In genomic region chr18:7914834-7915670, GRCh38 we compare ENCODE assay signal across 20 cellular contexts.
DNase-seq lines count a peak whose midpoint lies in the region; TF ChIP-seq lines count a peak whose summit lies in the region.
"Had no signal": no experiment of that assay in that cellular context is flagged by ENCODE, and none has a peak within 500 bp of the region (broad histone marks: within the 10 kb centered on the region; RNA-seq: fewer than 3 reads in every experiment).

No MANE protein-coding gene starts in this region.

- DNase-seq in MCF 10A (ENCODE audit: unreplicated experiment) (no peak), mammary epithelial cell (no peak), astrocyte of the cerebellum (ENCODE audit: low read depth) (peak; percentile 20), nucleus accumbens (lab: John Stamatoyannopoulos, UW) (no peak), C1 segment of cervical spinal cord (lab: John Stamatoyannopoulos, UW) (no peak), esophagus muscularis mucosa (ENCODE audit: extremely low spot score) (no peak)
- DNase-seq: ACHN; AML-193; BE2C; Calu3; CD4-positive, alpha-beta memory T cell; COR-L47; DMS153; DND-41; GM23248; H7; HCEC 1CT had no signal

- dilution Hi-C loops in mammary epithelial cell (cut with HindIII; ENCODE audit: low sequenced_read_pairs), result no loop called here

- H3K36me3 Mint-ChIP-seq in MCF 10A (ENCODE audit: insufficient read depth, unreplicated experiment), result peaks cover 15% of the 10 kb centered on the region
- H3K36me3 Mint-ChIP-seq: CD4-positive, alpha-beta memory T cell had no signal

- H3K4me1 ChIP-seq in mammary epithelial cell (ENCODE audit: insufficient read depth, low read length) (peaks cover 3% of the 10 kb centered on the region), liver (ENCODE audit: control insufficient read depth in 4 of 4, insufficient read depth in 4 of 4, low read length in 3 of 4) (peaks cover 0 to 7% (median 3%) of the 10 kb centered on the region in 4 donors), esophagus muscularis mucosa (peaks cover 8 to 19% (median 17%) of the 10 kb centered on the region in 4 donors)
- H3K4me1 ChIP-seq: BE2C; BLaER1 treated with 17β-estradiol and CSF1 and Interleukin-3, amounts not matched to agents 10 nM and 100 nM had no signal

- CTCF ChIA-PET in MCF 10A (lab: Yijun Ruan, JAX) (interaction anchor here (0.5 to 1.5 kb wide), 3 partner anchors 11 to 498 kb away, joined by 3 to 5 read pairs (median 3); no protein-coding TSS in a partner anchor), mammary epithelial cell (lab: Charles Lee; ENCODE audit: low non-redundant PET) (interaction anchor here (0.6 kb wide), 1 partner anchor 1660 kb away, joined by 3 read pairs; no protein-coding TSS in a partner anchor)

- no peak for TF ChIP-seq RAD21 in liver (IDR thresholded peaks at IDR 0.05)

- no TSS peak for BruUV-seq in MCF 10A (replicated peaks; lab: Mats Ljungman, UMichigan)
- BruUV-seq in mammary epithelial cell (replicated peaks; lab: Mats Ljungman, UMichigan), result no TSS peak

- intact Hi-C loops in MCF 10A (cut with micrococcal nuclease), result no loop called here
- intact Hi-C loops in mammary epithelial cell (cut with micrococcal nuclease), result no loop called here
- intact Hi-C loops in esophagus muscularis mucosa (cut with DNase I), result no loop called here

- H3K4me3 Mint-ChIP-seq in MCF 10A (ENCODE audit: unreplicated experiment), result peak overlapping the region; percentile 10
- H3K4me3 Mint-ChIP-seq: CD4-positive, alpha-beta memory T cell had no signal

- peaks cover under 1% of the 10 kb centered on the region for H3K9me3 Mint-ChIP-seq in MCF 10A (ENCODE audit: unreplicated experiment)

- H3K27me3 Mint-ChIP-seq in MCF 10A (ENCODE audit: insufficient read depth, unreplicated experiment), result no peaks in the 10 kb centered on the region

- POLR2A ChIA-PET in MCF 10A (lab: Yijun Ruan, JAX), result interaction anchor here (0.7 to 1.5 kb wide), 8 partner anchors 11 to 123 kb away, joined by 3 to 7 read pairs (median 4); no protein-coding TSS in a partner anchor

- peaks cover 34% of the 10 kb centered on the region for H3K4me1 Mint-ChIP-seq in MCF 10A (ENCODE audit: insufficient read depth, unreplicated experiment)
- H3K4me1 Mint-ChIP-seq: CD4-positive, alpha-beta memory T cell had no signal

- in situ Hi-C loops in mammary epithelial cell (cut with MboI; ENCODE audit: low sequenced_read_pairs in 2 of 2), result no loop called here
- in situ Hi-C loops in astrocyte of the cerebellum (cut with HindIII; ENCODE audit: low sequenced_read_pairs), result no loop called here

- no peak for TF ChIP-seq CTCF in MCF 10A (IDR thresholded peaks at IDR 0.05; ENCODE audit: unreplicated experiment)
- no peak for TF ChIP-seq CTCF in mammary epithelial cell (conservative IDR thresholded peaks at IDR 0.05 in 1 of 2, IDR thresholded peaks at IDR 0.05 in 1 of 2; ENCODE audit: extremely low read depth in 1 of 2, insufficient read depth in 1 of 2, low read depth in 1 of 2, low read length in 2 of 2)
- no peak for TF ChIP-seq CTCF in astrocyte of the cerebellum (IDR thresholded peaks at IDR 0.05; ENCODE audit: low read depth, low read length, missing control alignments)
- TF ChIP-seq CTCF in liver (IDR thresholded peaks at IDR 0.05; ENCODE audit: low read depth, low read length, missing input control), result no peak
- TF ChIP-seq CTCF in esophagus muscularis mucosa (IDR thresholded peaks at IDR 0.05), result no peak

- H3K4me2 ChIP-seq in mammary epithelial cell (ENCODE audit: insufficient read depth, low read depth, low read length), result no peak overlapping the region
- H3K4me2 ChIP-seq: BLaER1 treated with 17β-estradiol and CSF1 and Interleukin-3, amounts not matched to agents 10 nM and 100 nM had no signal

- H3K27ac Mint-ChIP-seq in MCF 10A (ENCODE audit: low read depth, unreplicated experiment), result peak overlapping the region; percentile 87
- H3K27ac Mint-ChIP-seq: CD4-positive, alpha-beta memory T cell had no signal

- H2AFZ ChIP-seq in mammary epithelial cell (ENCODE audit: low read depth, low read length), result no peak overlapping the region
- H2AFZ ChIP-seq: GM23248 had no signal

- H3K9ac ChIP-seq in mammary epithelial cell (ENCODE audit: insufficient read depth, low read length) (no peak overlapping the region), liver (ENCODE audit: low read depth in 1 of 2, low read length in 2 of 2) (no peak overlapping the region)
- H3K9ac ChIP-seq: BLaER1 treated with 17β-estradiol and CSF1 and Interleukin-3, amounts not matched to agents 10 nM and 100 nM; GM23248 had no signal

- no peaks in the 10 kb centered on the region for H3K36me3 ChIP-seq in mammary epithelial cell (ENCODE audit: insufficient read depth, low read length)
- no peaks in the 10 kb centered on the region for H3K36me3 ChIP-seq in liver (ENCODE audit: control insufficient read depth in 4 of 4, insufficient read depth in 3 of 4, low read depth in 1 of 4, low read length in 3 of 4)
- no peaks in the 10 kb centered on the region for H3K36me3 ChIP-seq in esophagus muscularis mucosa
- H3K36me3 ChIP-seq: BE2C; BLaER1 treated with 17β-estradiol and CSF1 and Interleukin-3, amounts not matched to agents 10 nM and 100 nM had no signal

- H3K4me3 ChIP-seq in mammary epithelial cell (replicated peaks in 1 of 3; ENCODE audit: insufficient read depth in 1 of 3, low read depth in 2 of 3, low read length in 3 of 3), result no peak overlapping the region
- no peak overlapping the region for H3K4me3 ChIP-seq in astrocyte of the cerebellum (ENCODE audit: low read depth, low read length)
- peak overlapping the region in 1 of 3 donors; percentile 28 for H3K4me3 ChIP-seq in liver (ENCODE audit: low read depth in 1 of 3, low read length in 3 of 3)
- no peak overlapping the region for H3K4me3 ChIP-seq in esophagus muscularis mucosa
- H3K4me3 ChIP-seq: BLaER1 treated with 17β-estradiol and CSF1 and Interleukin-3, amounts not matched to agents 10 nM and 100 nM; GM23248 had no signal

- no peaks in the 10 kb centered on the region for H3K27me3 ChIP-seq in mammary epithelial cell (ENCODE audit: insufficient read depth, low read length)
- no peaks in the 10 kb centered on the region for H3K27me3 ChIP-seq in liver (ENCODE audit: control insufficient read depth in 4 of 4, insufficient read depth in 4 of 4, low read length in 3 of 4)
- no peaks in the 10 kb centered on the region for H3K27me3 ChIP-seq in esophagus muscularis mucosa
- H3K27me3 ChIP-seq: BE2C; BLaER1 treated with 17β-estradiol and CSF1 and Interleukin-3, amounts not matched to agents 10 nM and 100 nM had no signal

- H3K79me2 ChIP-seq in mammary epithelial cell (ENCODE audit: insufficient read depth, low read length), result peaks cover 7% of the 10 kb centered on the region

- H4K20me1 ChIP-seq in mammary epithelial cell (ENCODE audit: insufficient read depth, low read length), result no peaks in the 10 kb centered on the region
- H4K20me1 ChIP-seq: BLaER1 treated with 17β-estradiol and CSF1 and Interleukin-3, amounts not matched to agents 10 nM and 100 nM had no signal

- no peak overlapping the region for H3K27ac ChIP-seq in mammary epithelial cell (ENCODE audit: insufficient read depth, low read depth, low read length)
- no peak overlapping the region for H3K27ac ChIP-seq in liver (ENCODE audit: low read depth in 1 of 2, low read length in 2 of 2)
- peak overlapping the region in 1 of 4 donors; percentile 9 for H3K27ac ChIP-seq in esophagus muscularis mucosa (replicated peaks in 1 of 4)
- H3K27ac ChIP-seq: 22Rv1; BLaER1 treated with 17β-estradiol and CSF1 and Interleukin-3, amounts not matched to agents 10 nM and 100 nM; GM23248 had no signal

- 92% methylated on average over 5 of the region's 5 CpGs for WGBS in mammary epithelial cell (ENCODE audit: low coverage, missing lambda C conversion rate)
- 51% methylated on average over 5 of the region's 5 CpGs for WGBS in liver
- 83% methylated on average over 5 of the region's 5 CpGs for WGBS in esophagus muscularis mucosa

- no peaks in the 10 kb centered on the region for H3K9me3 ChIP-seq in mammary epithelial cell (replicated peaks; ENCODE audit: insufficient read depth, low read length)
- no peaks in the 10 kb centered on the region for H3K9me3 ChIP-seq in liver (ENCODE audit: control insufficient read depth in 4 of 4, low read length in 3 of 4)
- H3K9me3 ChIP-seq in esophagus muscularis mucosa, result peaks cover 0 to 8% (median 0%) of the 10 kb centered on the region in 4 donors
- H3K9me3 ChIP-seq: BE2C had no signal

- no peak for TF ChIP-seq EP300 in esophagus muscularis mucosa (IDR thresholded peaks at IDR 0.05)

- TF ChIP-seq POLR2A in esophagus muscularis mucosa (IDR thresholded peaks at IDR 0.05; ENCODE audit: low read depth), result no peak

TF ChIP-seq in liver, 16 proteins besides CTCF, POLR2A, EP300 and RAD21 (continues in another document):
- TF ChIP-seq MAX (IDR thresholded peaks at IDR 0.05) (no peak), HNF4G (IDR thresholded peaks at IDR 0.05) (peak; percentile 55), YY1 (IDR thresholded peaks at IDR 0.05) (peak; percentile 64), JUND (IDR thresholded peaks at IDR 0.05) (peak in 1 of 2 donors; percentile 27), TAF1 (conservative IDR thresholded peaks at IDR 0.05) (no peak), REST (IDR thresholded peaks at IDR 0.05) (no peak)
